ENCODE assay signal across 16 cellular contexts in the genomic region with DNA sequence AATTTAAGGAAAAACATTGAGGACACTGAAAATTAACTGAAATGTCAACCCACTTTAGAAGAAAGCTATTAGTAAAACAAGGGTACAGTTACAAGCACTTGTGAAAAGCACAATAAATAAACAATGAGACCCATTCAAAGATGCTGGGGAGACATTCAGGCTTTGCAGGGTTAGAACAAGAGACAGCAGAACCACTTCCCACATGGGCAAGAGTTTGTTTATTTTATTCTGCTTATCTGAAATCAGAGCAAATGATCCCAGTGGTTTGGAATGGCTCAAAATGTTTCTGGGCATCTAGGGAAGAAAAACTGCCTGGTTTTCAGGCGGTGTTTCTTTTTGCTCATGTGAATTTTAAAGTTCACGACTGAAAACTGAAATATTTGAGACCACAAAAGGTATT. TPM values are rescaled to one million over a fixed set of nuclear protein-coding genes. Genes with fewer than 3 reads are reported as not detected.
A peak's percentile ranks its signal among the peaks of the same experiment; 100 is the strongest.
DNase-seq lines count a peak whose midpoint lies in the region; ATAC-seq and TF ChIP-seq lines count a peak whose summit lies in the region.
"Had no signal": no experiment of that assay in that cellular context is flagged by ENCODE, and none has a peak within 500 bp of the region (broad histone marks: within the 10 kb centered on the region; RNA-seq: fewer than 3 reads in every experiment).

No MANE protein-coding gene starts in this region.

- peaks cover 31% of the 10 kb centered on the region for H3K4me1 ChIP-seq in iPS-18a (ENCODE audit: control insufficient read depth, low read depth, low read length)
- peaks cover 55% of the 10 kb centered on the region for H3K4me1 ChIP-seq in A673 (ENCODE audit: insufficient read depth, low read length, poor library complexity, severe bottlenecking)

- CTCF ChIA-PET in WTC11 (lab: Charles Lee) (no interaction called here), A673 (lab: Charles Lee) (no interaction called here)

- POLR2A ChIA-PET in WTC11 (lab: Charles Lee): no interaction called here
- POLR2A ChIA-PET in A673 (lab: Charles Lee; ENCODE audit: low non-redundant PET): interaction anchor here (0.6 kb wide), 1 partner anchor 25 kb away, joined by 3 read pairs; no protein-coding TSS in a partner anchor

- H3K4me3 Mint-ChIP-seq in WTC11: peak overlapping the region; percentile 37
- H3K4me3 Mint-ChIP-seq: dendritic cell treated with granulocyte-macrophage colony-stimulating factor and Interleukin-4, amounts not matched to agents 40 ng/mL and 50 ng/mL, for 4 days; stimulated activated naive CD8-positive, alpha-beta T cell treated with anti-CD3 and anti-CD28 coated beads, Interleukin-15, Interleukin-2, amounts not matched to agents 100 ng/mL and 50 ng/mL, for 24 hours had no signal

- H3K4me1 Mint-ChIP-seq in WTC11: peaks cover 36% of the 10 kb centered on the region

- H3K9me3 Mint-ChIP-seq in WTC11: no peaks in the 10 kb centered on the region
- H3K9me3 Mint-ChIP-seq: dendritic cell treated with granulocyte-macrophage colony-stimulating factor and Interleukin-4, amounts not matched to agents 40 ng/mL and 50 ng/mL, for 4 days; naive B cell; stimulated activated naive CD8-positive, alpha-beta T cell treated with anti-CD3 and anti-CD28 coated beads, Interleukin-15, Interleukin-2, amounts not matched to agents 100 ng/mL and 50 ng/mL, for 24 hours had no signal

- H3K27ac ChIP-seq in iPS-18a (ENCODE audit: low read length) (peak overlapping the region; percentile 71), A673 (ENCODE audit: low read depth, low read length, poor library complexity, severe bottlenecking) (no peak overlapping the region)
- H3K27ac ChIP-seq: A549, heart left ventricle, WERI-Rb-1 had no signal

- peak overlapping the region; percentile 17 for H3K9ac ChIP-seq in iPS-18a (ENCODE audit: low read length)

- peak; percentile 71 for ATAC-seq in WTC11
- no peak for ATAC-seq in HG03097 (IDR thresholded peaks at IDR 0.05; ENCODE audit: low FRiP score, unreplicated experiment)
- no peak for ATAC-seq in HG03521 (IDR thresholded peaks at IDR 0.05; ENCODE audit: unreplicated experiment)
- ATAC-seq: A549, heart left ventricle had no signal

- DNase-seq in NCI-H2107 treated with DMSO at 0.1 percent for 48 hours (lab: John Stamatoyannopoulos, UW; ENCODE audit: unreplicated experiment) (peak; percentile 14), NCI-H2107 (lab: John Stamatoyannopoulos, UW) (no peak), WTC11 (ENCODE audit: low spot score) (no peak), SKM-1 treated with dmso at 0.1 percent for 144 hours (lab: John Stamatoyannopoulos, UW; ENCODE audit: unreplicated experiment) (no peak), A673 (ENCODE audit: low spot score) (no peak)
- DNase-seq: GDM1, heart left ventricle, naive B cell, NCI-H1417 treated with DMSO at 0.1 percent for 48 hours, WERI-Rb-1 had no signal

- H3K27ac Mint-ChIP-seq in WTC11: peak overlapping the region; percentile 72
- H3K27ac Mint-ChIP-seq: dendritic cell treated with granulocyte-macrophage colony-stimulating factor and Interleukin-4, amounts not matched to agents 40 ng/mL and 50 ng/mL, for 4 days; naive B cell; stimulated activated naive CD8-positive, alpha-beta T cell treated with anti-CD3 and anti-CD28 coated beads, Interleukin-15, Interleukin-2, amounts not matched to agents 100 ng/mL and 50 ng/mL, for 24 hours had no signal

- BruUV-seq in A673 (replicated peaks; lab: Mats Ljungman, UMichigan): no TSS peak

- H3K4me3 ChIP-seq in iPS-18a (ENCODE audit: low read length) (peak overlapping the region; percentile 33), A673 (ENCODE audit: low read depth, low read length, poor library complexity, severe bottlenecking) (no peak overlapping the region)
- H3K4me3 ChIP-seq: A549, heart left ventricle had no signal

- H3K36me3 ChIP-seq in iPS-18a (ENCODE audit: control insufficient read depth, low read depth, low read length): no peaks in the 10 kb centered on the region
- no peaks in the 10 kb centered on the region for H3K36me3 ChIP-seq in A673 (ENCODE audit: insufficient read depth, low read length, poor library complexity, severe bottlenecking)
- H3K36me3 ChIP-seq: heart left ventricle, WERI-Rb-1 had no signal

- no peaks in the 10 kb centered on the region for H3K36me3 Mint-ChIP-seq in WTC11
- H3K36me3 Mint-ChIP-seq: naive B cell had no signal

- H3K27me3 ChIP-seq in iPS-18a (ENCODE audit: control insufficient read depth, insufficient read depth, low read length): no peaks in the 10 kb centered on the region
- H3K27me3 ChIP-seq in A673 (replicated peaks; ENCODE audit: insufficient read depth, low read depth, low read length, poor library complexity): no peaks in the 10 kb centered on the region
- H3K27me3 ChIP-seq: heart left ventricle had no signal

- H3K27me3 Mint-ChIP-seq in WTC11 (ENCODE audit: low read depth): no peaks in the 10 kb centered on the region
- H3K27me3 Mint-ChIP-seq: dendritic cell treated with granulocyte-macrophage colony-stimulating factor and Interleukin-4, amounts not matched to agents 40 ng/mL and 50 ng/mL, for 4 days; naive B cell; stimulated activated naive CD8-positive, alpha-beta T cell treated with anti-CD3 and anti-CD28 coated beads, Interleukin-15, Interleukin-2, amounts not matched to agents 100 ng/mL and 50 ng/mL, for 24 hours had no signal

- no peaks in the 10 kb centered on the region for H3K9me3 ChIP-seq in iPS-18a (ENCODE audit: control insufficient read depth, low read depth, low read length)
- H3K9me3 ChIP-seq in A673 (ENCODE audit: low read depth, low read length, poor library complexity, severe bottlenecking): no peaks in the 10 kb centered on the region
- H3K9me3 ChIP-seq: A549, heart left ventricle had no signal

- intact Hi-C loops in A673 (cut with micrococcal nuclease; ENCODE audit: unreplicated experiment): no loop called here

- TF ChIP-seq CTCF in WTC11 (IDR thresholded peaks at IDR 0.05) (no peak), A673 (conservative IDR thresholded peaks at IDR 0.05; ENCODE audit: low read depth, low read length) (no peak)

TF ChIP-seq in WTC11, 78 proteins besides CTCF, POLR2A, EP300 and RAD21 (continues in another document):
- TF ChIP-seq CDX4 (CRISPR knock-in tag; IDR thresholded peaks at IDR 0.05; ENCODE audit: borderline replicate concordance) (no peak), STAT6 (CRISPR knock-in tag; conservative IDR thresholded peaks at IDR 0.05; ENCODE audit: low read depth) (no peak), KAT7 (CRISPR knock-in tag; IDR thresholded peaks at IDR 0.05; ENCODE audit: borderline replicate concordance) (no peak), CBFB (CRISPR knock-in tag; IDR thresholded peaks at IDR 0.05; ENCODE audit: low read depth) (no peak), ERG (CRISPR knock-in tag; IDR thresholded peaks at IDR 0.05) (no peak), NFATC4 (CRISPR knock-in tag; IDR thresholded peaks at IDR 0.05) (no peak), JAZF1 (CRISPR knock-in tag; IDR thresholded peaks at IDR 0.05) (no peak), MAX (CRISPR knock-in tag; IDR thresholded peaks at IDR 0.05) (no peak), ZNF317 (CRISPR knock-in tag; IDR thresholded peaks at IDR 0.05; ENCODE audit: borderline replicate concordance, low read depth) (no peak), MYBL2 (CRISPR knock-in tag; IDR thresholded peaks at IDR 0.05) (no peak)
- TF ChIP-seq, protein P1, sequence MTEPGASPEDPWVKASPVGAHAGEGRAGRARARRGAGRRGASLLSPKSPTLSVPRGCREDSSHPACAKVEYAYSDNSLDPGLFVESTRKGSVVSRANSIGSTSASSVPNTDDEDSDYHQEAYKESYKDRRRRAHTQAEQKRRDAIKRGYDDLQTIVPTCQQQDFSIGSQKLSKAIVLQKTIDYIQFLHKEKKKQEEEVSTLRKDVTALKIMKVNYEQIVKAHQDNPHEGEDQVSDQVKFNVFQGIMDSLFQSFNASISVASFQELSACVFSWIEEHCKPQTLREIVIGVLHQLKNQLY (CRISPR knock-in tag; IDR thresholded peaks at IDR 0.05): no peak

RNA-seq across cellular contexts. Expression of gene PPP3CA, which starts 42.4 kb away (rescaled TPM):
- total RNA-seq in WTC11 (2021): 35.3 to 41.6 TPM (median 36.3 TPM) in 3 replicates
- 117 and 129 TPM in 2 replicates for total RNA-seq in A673 (2021)
